ENCODE assay signal across 17 cellular contexts in genomic region chr1:117732956-117733355, GRCh38.
DNase-seq lines count a peak whose midpoint lies in the region; ATAC-seq, FAIRE-seq and TF ChIP-seq lines count a peak whose summit lies in the region.
"Had no signal": no experiment of that assay in that cellular context is flagged by ENCODE, and none has a peak within 500 bp of the region (broad histone marks: within the 10 kb centered on the region; RNA-seq: fewer than 3 reads in every experiment).

No MANE protein-coding gene starts in this region.

- no peak for FAIRE-seq in H54 (lab: Jason Lieb, UNC)
- FAIRE-seq: GM12878 had no signal

- H3K27ac ChIP-seq in neuronal stem cell (replicated peaks; ENCODE audit: low read length): no peak overlapping the region
- H3K27ac ChIP-seq: BLaER1 treated with 17β-estradiol and CSF1 and Interleukin-3, amounts not matched to agents 10 nM and 100 nM; GM23248 had no signal

- H3K4me3 ChIP-seq in neuronal stem cell (ENCODE audit: low read length in 2 of 2): no peak overlapping the region
- H3K4me3 ChIP-seq: BLaER1 treated with 17β-estradiol and CSF1 and Interleukin-3, amounts not matched to agents 10 nM and 100 nM; GM12878; GM23248 had no signal

- H3K27me3 ChIP-seq in neuronal stem cell (ENCODE audit: control insufficient read depth in 3 of 3, insufficient read depth in 3 of 3, low read depth in 1 of 3, low read length in 3 of 3): no peaks in the 10 kb centered on the region
- H3K27me3 ChIP-seq: BLaER1 treated with 17β-estradiol and CSF1 and Interleukin-3, amounts not matched to agents 10 nM and 100 nM had no signal

- no peak overlapping the region for H2BK120ac ChIP-seq in neuronal stem cell (ENCODE audit: low read depth, low read length)

- H3K4ac ChIP-seq in neuronal stem cell (ENCODE audit: low read length): no peak overlapping the region

- no peak overlapping the region for H3K4me3 Mint-ChIP-seq in HFFc6
- H3K4me3 Mint-ChIP-seq: B cell; CD8-positive, alpha-beta T cell had no signal

- no peaks in the 10 kb centered on the region for H3K9me3 ChIP-seq in neuronal stem cell (replicated peaks in 1 of 2; ENCODE audit: control insufficient read depth in 2 of 2, insufficient read depth in 1 of 2, low read depth in 1 of 2, low read length in 2 of 2)

- H3K23ac ChIP-seq in neuronal stem cell (ENCODE audit: low read depth, low read length, poor library complexity): no peak overlapping the region

- no peak overlapping the region for H2AK5ac ChIP-seq in neuronal stem cell (ENCODE audit: low read depth, low read length)

- peak overlapping the region; percentile 51 for H3K9ac ChIP-seq in neuronal stem cell (ENCODE audit: low read depth, low read length, poor library complexity)
- H3K9ac ChIP-seq: BLaER1 treated with 17β-estradiol and CSF1 and Interleukin-3, amounts not matched to agents 10 nM and 100 nM; GM23248 had no signal

- no peaks in the 10 kb centered on the region for H3K36me3 ChIP-seq in neuronal stem cell (replicated peaks in 1 of 2; ENCODE audit: control insufficient read depth in 2 of 2, insufficient read depth in 2 of 2, low read length in 2 of 2)
- H3K36me3 ChIP-seq: BLaER1 treated with 17β-estradiol and CSF1 and Interleukin-3, amounts not matched to agents 10 nM and 100 nM had no signal

- H4K8ac ChIP-seq in neuronal stem cell (ENCODE audit: low read depth, low read length): no peak overlapping the region

- peaks cover 23% of the 10 kb centered on the region for H3K4me1 Mint-ChIP-seq in HFFc6 (ENCODE audit: low read depth)

- H3K14ac ChIP-seq in neuronal stem cell (ENCODE audit: low read length): no peak overlapping the region

- no peaks in the 10 kb centered on the region for H3K79me1 ChIP-seq in neuronal stem cell (ENCODE audit: low read depth, low read length)

- H2AFZ ChIP-seq in neuronal stem cell (ENCODE audit: low read length): no peak overlapping the region
- H2AFZ ChIP-seq: GM23248 had no signal

- no peak overlapping the region for H3K18ac ChIP-seq in neuronal stem cell (ENCODE audit: low read length)

- no peak overlapping the region for H3K27ac Mint-ChIP-seq in HFFc6
- H3K27ac Mint-ChIP-seq: B cell; CD8-positive, alpha-beta T cell had no signal

- no peak overlapping the region for H2BK5ac ChIP-seq in neuronal stem cell (ENCODE audit: low read length)

- H3K9me3 Mint-ChIP-seq in HFFc6: peaks cover 12% of the 10 kb centered on the region

- no peak for TF ChIP-seq POLR2A in H54 (IDR thresholded peaks at IDR 0.05; ENCODE audit: low read depth, low read length)

- ATAC-seq in Right ventricle myocardium inferior (no peak), left cardiac atrium (no peak), GM18870 (IDR thresholded peaks at IDR 0.05; ENCODE audit: unreplicated experiment) (no peak)
- ATAC-seq: CD8-positive, alpha-beta T cell; GM12878 had no signal

- H3K36me3 Mint-ChIP-seq in HFFc6 (ENCODE audit: low read depth): no peaks in the 10 kb centered on the region

- no CpG with 5 or more reads among the region's 7 CpGs for WGBS in neuronal stem cell (ENCODE audit: extremely low coverage in 2 of 2, insufficient read length in 2 of 2, insufficient replicate concordance in 1 of 2), 2 donors

- no peak for TF ChIP-seq CTCF in HFFc6 (IDR thresholded peaks at IDR 0.05)

- no peak overlapping the region for H4K91ac ChIP-seq in neuronal stem cell (ENCODE audit: low read depth, low read length, poor library complexity)

- DNase-seq in Right ventricle myocardium inferior (ENCODE audit: missing footprints) (peak; percentile 27), left cardiac atrium (no peak), cerebellum (ENCODE audit: low spot score) (peak; percentile 50), neuronal stem cell (ENCODE audit: low spot score) (no peak), HFFc6 (no peak), H54 (ENCODE audit: insufficient read length, low spot score) (no peak)
- DNase-seq: Calu3; CD8-positive, alpha-beta T cell; DMS153; DMS79 treated with DMSO at 0.1 percent for 48 hours; GM23248; H7; KG1 had no signal

- H2BK15ac ChIP-seq in neuronal stem cell (ENCODE audit: low read length): no peak overlapping the region

- H3K27me3 Mint-ChIP-seq in HFFc6 (ENCODE audit: insufficient read depth): peaks cover 7% of the 10 kb centered on the region

- no peak overlapping the region for H2BK12ac ChIP-seq in neuronal stem cell (ENCODE audit: low read length)

- peaks cover 0 to 5% of the 10 kb centered on the region in 2 donors for H3K4me1 ChIP-seq in neuronal stem cell (ENCODE audit: control insufficient read depth in 2 of 2, insufficient read depth in 1 of 2, low read depth in 1 of 2, low read length in 2 of 2)

- intact Hi-C loops in Right ventricle myocardium inferior (cut with DNase I) (no loop called here), left cardiac atrium (cut with DNase I) (no loop called here)

- no peak overlapping the region for H3K4me2 ChIP-seq in neuronal stem cell (ENCODE audit: insufficient read depth, low read length, poor library complexity, severe bottlenecking)
- H3K4me2 ChIP-seq: BLaER1 treated with 17β-estradiol and CSF1 and Interleukin-3, amounts not matched to agents 10 nM and 100 nM had no signal

Comparison
In these comparisons a context has a peak if more than half of its experiments do, and no peak if none do; other contexts are left out.
1. DNase-seq: peak in Right ventricle myocardium inferior (single experiment) and cerebellum (single experiment); none in left cardiac atrium (single experiment), neuronal stem cell (single experiment), HFFc6 (single experiment) and H54 (single experiment).